ENCODE assay signal across 1 cellular context in genomic region chr17:393806-394717, GRCh38.
TF ChIP-seq lines count a peak whose summit lies in the region.

No MANE protein-coding gene starts in this region.

TF ChIP-seq in HepG2, 621 proteins besides CTCF, POLR2A, EP300 and RAD21 (continued from another document and continues in another):
- TF ChIP-seq IRF9 (CRISPR knock-in tag; IDR thresholded peaks at IDR 0.05; ENCODE audit: borderline replicate concordance) (no peak; the same call in 1 of the 2 replicates), ZNF225 (CRISPR knock-in tag; IDR thresholded peaks at IDR 0.05) (0 out of 2 replicates have a peak, but pooled peaks have one; percentile 43), EED (CRISPR knock-in tag; IDR thresholded peaks at IDR 0.05) (no peak), ZNF766 (CRISPR knock-in tag; IDR thresholded peaks at IDR 0.05; ENCODE audit: borderline replicate concordance) (no peak; the same call in 1 of the 2 replicates), SP140L (CRISPR knock-in tag; IDR thresholded peaks at IDR 0.05; ENCODE audit: borderline replicate concordance) (no peak), JUNB (CRISPR knock-in tag; IDR thresholded peaks at IDR 0.05; ENCODE audit: borderline replicate concordance) (no peak), ZNF274 (CRISPR knock-in tag; IDR thresholded peaks at IDR 0.05) (no peak), ZNF501 (CRISPR knock-in tag; IDR thresholded peaks at IDR 0.05) (peak; percentile 58; the same call in 1 of the 2 replicates), CENPBD1 (CRISPR knock-in tag; IDR thresholded peaks at IDR 0.05; ENCODE audit: borderline replicate concordance, low read depth) (no peak), ZNF24 (IDR thresholded peaks at IDR 0.05) (no peak), ZBTB8A (CRISPR knock-in tag; IDR thresholded peaks at IDR 0.05; ENCODE audit: borderline replicate concordance, low read depth) (no peak), ATF6 (CRISPR knock-in tag; conservative IDR thresholded peaks at IDR 0.05) (no peak), HMGA1 (CRISPR knock-in tag; conservative IDR thresholded peaks at IDR 0.05) (no peak), ZNF362 (CRISPR knock-in tag; IDR thresholded peaks at IDR 0.05; ENCODE audit: borderline replicate concordance) (no peak), NCOA5 (CRISPR knock-in tag; IDR thresholded peaks at IDR 0.05) (no peak), FOXA3 (CRISPR knock-in tag; IDR thresholded peaks at IDR 0.05) (peak; percentile 80), ZNF430 (CRISPR knock-in tag; IDR thresholded peaks at IDR 0.05) (peak; percentile 96), RBM22 (optimal IDR thresholded peaks at IDR 0.05; ENCODE audit: low read length) (no peak), ZSCAN29 (CRISPR knock-in tag; conservative IDR thresholded peaks at IDR 0.05) (no peak), SNAPC5 (CRISPR knock-in tag; IDR thresholded peaks at IDR 0.05; ENCODE audit: borderline replicate concordance) (peak; percentile 64; the same call in 1 of the 2 replicates), MTA3 (CRISPR knock-in tag; IDR thresholded peaks at IDR 0.05) (no peak), HOXA3 (CRISPR knock-in tag; IDR thresholded peaks at IDR 0.05) (peak; percentile 78; the same call in 1 of the 2 replicates), ZNF264 (CRISPR knock-in tag; IDR thresholded peaks at IDR 0.05) (no peak; the same call in 1 of the 2 replicates), JDP2 (CRISPR knock-in tag; IDR thresholded peaks at IDR 0.05; ENCODE audit: borderline replicate concordance) (no peak), RBAK (CRISPR knock-in tag; IDR thresholded peaks at IDR 0.05) (no peak), ZNF7 (CRISPR knock-in tag; IDR thresholded peaks at IDR 0.05) (no peak), ZNF770 (CRISPR knock-in tag; IDR thresholded peaks at IDR 0.05) (peak; percentile 61), ATF5 (CRISPR knock-in tag; IDR thresholded peaks at IDR 0.05; ENCODE audit: low read depth) (no peak), ZNF510 (CRISPR knock-in tag; IDR thresholded peaks at IDR 0.05; ENCODE audit: low read depth) (no peak), SMYD3 (CRISPR knock-in tag; IDR thresholded peaks at IDR 0.05) (peak; percentile 87), STAT5B (CRISPR knock-in tag; IDR thresholded peaks at IDR 0.05) (no peak), ZBTB26 (CRISPR knock-in tag; IDR thresholded peaks at IDR 0.05; ENCODE audit: borderline replicate concordance) (peak; percentile 57; the same call in 1 of the 2 replicates), SRSF4 (IDR thresholded peaks at IDR 0.05; ENCODE audit: low read depth, low read length, poor library complexity, severe bottlenecking) (no peak), AHR (CRISPR knock-in tag; IDR thresholded peaks at IDR 0.05) (no peak), MTERF4 (CRISPR knock-in tag; IDR thresholded peaks at IDR 0.05) (no peak), CBX1 (IDR thresholded peaks at IDR 0.05; ENCODE audit: low read depth) (no peak), ZNF552 (CRISPR knock-in tag; IDR thresholded peaks at IDR 0.05; ENCODE audit: borderline replicate concordance) (no peak), KIAA2018 (CRISPR knock-in tag; IDR thresholded peaks at IDR 0.05; ENCODE audit: borderline replicate concordance) (no peak), ZNF121 (CRISPR knock-in tag; IDR thresholded peaks at IDR 0.05) (no peak), SP5 (CRISPR knock-in tag; IDR thresholded peaks at IDR 0.05; ENCODE audit: borderline replicate concordance, low read depth) (peak; percentile 66; the same call in 1 of the 2 replicates), ZNF761 (CRISPR knock-in tag; conservative IDR thresholded peaks at IDR 0.05) (no peak), SIN3B (IDR thresholded peaks at IDR 0.05; ENCODE audit: low read length) (no peak), THAP11 (CRISPR knock-in tag; IDR thresholded peaks at IDR 0.05) (peak; percentile 61; the same call in 1 of the 2 replicates), SIX1 (CRISPR knock-in tag; IDR thresholded peaks at IDR 0.05; ENCODE audit: borderline replicate concordance) (no peak), ZNF383 (CRISPR knock-in tag; IDR thresholded peaks at IDR 0.05; ENCODE audit: borderline replicate concordance) (no peak), ARNT2 (CRISPR knock-in tag; IDR thresholded peaks at IDR 0.05; ENCODE audit: low read depth) (no peak), ZNF317 (CRISPR knock-in tag; IDR thresholded peaks at IDR 0.05) (0 out of 2 replicates have a peak, but pooled peaks have one; percentile 48)
